In genomic region chr4:148073349-148073748, GRCh38 we compare ENCODE assay signal across 14 cellular contexts.
DNase-seq lines count a peak whose midpoint lies in the region; ATAC-seq and TF ChIP-seq lines count a peak whose summit lies in the region.
"Had no signal": no experiment of that assay in that cellular context is flagged by ENCODE, and none has a peak within 500 bp of the region (broad histone marks: within the 10 kb centered on the region; RNA-seq: fewer than 3 reads in every experiment).

No MANE protein-coding gene starts in this region.

- H3K23ac ChIP-seq in neuronal stem cell (ENCODE audit: low read depth, low read length, poor library complexity), result no peak overlapping the region

- H3K36me3 Mint-ChIP-seq in CD8-positive, alpha-beta T cell, result peaks cover 78% of the 10 kb centered on the region

- H3K9ac ChIP-seq in neuronal stem cell (ENCODE audit: low read depth, low read length, poor library complexity), result no peak overlapping the region
- H3K9ac ChIP-seq: GM23248 had no signal

- no peak overlapping the region for H2AFZ ChIP-seq in neuronal stem cell (ENCODE audit: low read length)
- H2AFZ ChIP-seq: GM23248 had no signal

- peaks cover 23% of the 10 kb centered on the region for H3K9me3 Mint-ChIP-seq in CD8-positive, alpha-beta T cell

- no peak overlapping the region for H3K4ac ChIP-seq in neuronal stem cell (ENCODE audit: low read length)

- no peak overlapping the region for H3K4me3 ChIP-seq in CD8-positive, alpha-beta T cell (ENCODE audit: low read depth, low read length)
- H3K4me3 ChIP-seq in neuronal stem cell (ENCODE audit: low read length in 2 of 2) (no peak overlapping the region), gastrocnemius medialis (no peak overlapping the region), aorta (ENCODE audit: low read length in 2 of 2) (no peak overlapping the region)
- H3K4me3 ChIP-seq: GM23248 had no signal

- POLR2A ChIA-PET in CD8-positive, alpha-beta T cell (lab: Charles Lee), result no interaction called here

- no peak overlapping the region for H3K27ac ChIP-seq in CD8-positive, alpha-beta T cell (ENCODE audit: low read depth, low read length)
- no peak overlapping the region for H3K27ac ChIP-seq in neuronal stem cell (replicated peaks; ENCODE audit: low read length)
- H3K27ac ChIP-seq in gastrocnemius medialis, result peak overlapping the region in 2 of 4 donors; percentile 50 to 70
- H3K27ac ChIP-seq in aorta (ENCODE audit: low read depth in 1 of 2, low read length in 2 of 2), result no peak overlapping the region
- H3K27ac ChIP-seq: GM23248 had no signal

- intact Hi-C loops in CD8-positive, alpha-beta T cell (cut with DNase I, micrococcal nuclease), result no loop called here
- intact Hi-C loops in gastrocnemius medialis (cut with DNase I; ENCODE audit: low total_unique reads), result no loop called here
- intact Hi-C loops in aorta (cut with DNase I), result no loop called here

- H3K18ac ChIP-seq in neuronal stem cell (ENCODE audit: low read length), result no peak overlapping the region

- no peak overlapping the region for H2BK15ac ChIP-seq in neuronal stem cell (ENCODE audit: low read length)

- H4K91ac ChIP-seq in neuronal stem cell (ENCODE audit: low read depth, low read length, poor library complexity), result no peak overlapping the region

- no peak overlapping the region for H3K4me2 ChIP-seq in neuronal stem cell (ENCODE audit: insufficient read depth, low read length, poor library complexity, severe bottlenecking)

- no peak overlapping the region for H2BK5ac ChIP-seq in neuronal stem cell (ENCODE audit: low read length)

- no peaks in the 10 kb centered on the region for H3K4me1 ChIP-seq in CD8-positive, alpha-beta T cell (ENCODE audit: insufficient read depth, low read length)
- no peaks in the 10 kb centered on the region for H3K4me1 ChIP-seq in neuronal stem cell (ENCODE audit: control insufficient read depth in 2 of 2, insufficient read depth in 1 of 2, low read depth in 1 of 2, low read length in 2 of 2)
- peaks cover 42 to 52% of the 10 kb centered on the region in 2 donors for H3K4me1 ChIP-seq in gastrocnemius medialis
- no peaks in the 10 kb centered on the region for H3K4me1 ChIP-seq in aorta (ENCODE audit: control insufficient read depth in 1 of 2, insufficient read depth in 2 of 2, low read length in 2 of 2)
- H3K4me1 ChIP-seq: Caco-2 had no signal

- peaks cover 7% of the 10 kb centered on the region for H3K36me3 ChIP-seq in CD8-positive, alpha-beta T cell (ENCODE audit: insufficient read depth, low read length)
- no peaks in the 10 kb centered on the region for H3K36me3 ChIP-seq in neuronal stem cell (replicated peaks in 1 of 2; ENCODE audit: control insufficient read depth in 2 of 2, insufficient read depth in 2 of 2, low read length in 2 of 2)
- H3K36me3 ChIP-seq in gastrocnemius medialis, result peaks cover 0 to 5% of the 10 kb centered on the region in 2 donors
- H3K36me3 ChIP-seq in aorta (ENCODE audit: control insufficient read depth in 1 of 2, insufficient read depth in 2 of 2, low read length in 1 of 2), result peaks cover 6 to 34% of the 10 kb centered on the region in 2 donors

- no peak overlapping the region for H2BK12ac ChIP-seq in neuronal stem cell (ENCODE audit: low read length)

- no peak overlapping the region for H3K14ac ChIP-seq in neuronal stem cell (ENCODE audit: low read length)

- H3K9me3 ChIP-seq in CD8-positive, alpha-beta T cell (ENCODE audit: low read length), result peaks cover 29% of the 10 kb centered on the region
- H3K9me3 ChIP-seq in neuronal stem cell (replicated peaks in 1 of 2; ENCODE audit: control insufficient read depth in 2 of 2, insufficient read depth in 1 of 2, low read depth in 1 of 2, low read length in 2 of 2) (peaks cover 0 to 14% of the 10 kb centered on the region in 2 donors), gastrocnemius medialis (no peaks in the 10 kb centered on the region), aorta (ENCODE audit: control insufficient read depth, low read length) (no peaks in the 10 kb centered on the region)
- H3K9me3 ChIP-seq: Caco-2 had no signal

- H3K79me1 ChIP-seq in neuronal stem cell (ENCODE audit: low read depth, low read length), result no peaks in the 10 kb centered on the region

- H3K27me3 Mint-ChIP-seq in CD8-positive, alpha-beta T cell (ENCODE audit: low read depth), result no peaks in the 10 kb centered on the region
- H3K27me3 Mint-ChIP-seq: CD4-positive, alpha-beta memory T cell had no signal

- no peak overlapping the region for H3K4me3 Mint-ChIP-seq in CD8-positive, alpha-beta T cell
- H3K4me3 Mint-ChIP-seq: H9 had no signal

- H4K8ac ChIP-seq in neuronal stem cell (ENCODE audit: low read depth, low read length), result no peak overlapping the region

- no peaks in the 10 kb centered on the region for H3K27me3 ChIP-seq in CD8-positive, alpha-beta T cell (ENCODE audit: insufficient read depth, low read length)
- H3K27me3 ChIP-seq in neuronal stem cell (ENCODE audit: control insufficient read depth in 3 of 3, insufficient read depth in 3 of 3, low read depth in 1 of 3, low read length in 3 of 3), result no peaks in the 10 kb centered on the region
- H3K27me3 ChIP-seq in gastrocnemius medialis, result no peaks in the 10 kb centered on the region
- H3K27me3 ChIP-seq in aorta (ENCODE audit: control insufficient read depth in 1 of 2, insufficient read depth in 2 of 2, low read length in 1 of 2), result no peaks in the 10 kb centered on the region

- CTCF ChIA-PET in CD8-positive, alpha-beta T cell (lab: Charles Lee), result no interaction called here

- in situ Hi-C loops in gastrocnemius medialis (cut with MboI; ENCODE audit: low sequenced_read_pairs in 4 of 4), result no loop called here

- peak overlapping the region; percentile 21 for H2BK120ac ChIP-seq in neuronal stem cell (ENCODE audit: low read depth, low read length)

- H3K4me1 Mint-ChIP-seq in CD8-positive, alpha-beta T cell (ENCODE audit: low read depth), result peaks cover 17% of the 10 kb centered on the region
- H3K4me1 Mint-ChIP-seq: CD4-positive, alpha-beta memory T cell had no signal

- no peak for TF ChIP-seq POLR2A in gastrocnemius medialis (IDR thresholded peaks at IDR 0.05)

- no peak for DNase-seq in CD8-positive, alpha-beta T cell
- DNase-seq in amniotic epithelial cell (ENCODE audit: low read depth) (peak; percentile 15), neuronal stem cell (ENCODE audit: low spot score) (no peak), gastrocnemius medialis (no peak), aorta (no peak)
- DNase-seq in activated CD4-positive, CD25-positive, alpha-beta regulatory T cell (lab: John Stamatoyannopoulos, UW), result no peak
- DNase-seq: C1 segment of cervical spinal cord; Caco-2; CD4-positive, alpha-beta memory T cell; DMS153; DND-41; GM23248; H9 had no signal

- no CpG with 5 or more reads among the region's 6 CpGs for WGBS in neuronal stem cell (ENCODE audit: extremely low coverage in 2 of 2, insufficient read length in 2 of 2, insufficient replicate concordance in 1 of 2), 2 donors
- WGBS in aorta, 2 donors, result 95% methylated on average over 6 of the region's 6 CpGs

- H2AK5ac ChIP-seq in neuronal stem cell (ENCODE audit: low read depth, low read length), result no peak overlapping the region

- TF ChIP-seq CTCF in CD8-positive, alpha-beta T cell (IDR thresholded peaks at IDR 0.05), result no peak
- TF ChIP-seq CTCF in gastrocnemius medialis (IDR thresholded peaks at IDR 0.05 in 4 of 5, conservative IDR thresholded peaks at IDR 0.05 in 1 of 5), result no peak

- peak overlapping the region; percentile 41 for H3K27ac Mint-ChIP-seq in CD8-positive, alpha-beta T cell
- H3K27ac Mint-ChIP-seq: H9 had no signal

- ATAC-seq in CD8-positive, alpha-beta T cell, result no peak
- peak; percentile 38 to 68 for ATAC-seq in gastrocnemius medialis
- ATAC-seq in aorta (ENCODE audit: low FRiP score), result no peak
- ATAC-seq: HCT116 had no signal

Comparison
In these comparisons a context has a peak if more than half of its experiments do, and no peak if none do; other contexts are left out.
1. ATAC-seq: peak in gastrocnemius medialis (2 of 2); none in CD8-positive, alpha-beta T cell (single experiment) and aorta (single experiment).